8 cellular contexts compared by ENCODE assay signal in genomic region chr15:83066761-83067637, GRCh38. TPM values are rescaled to one million over a fixed set of nuclear protein-coding genes. Genes with fewer than 3 reads are reported as not detected.
DNase-seq lines count a peak whose midpoint lies in the region; ATAC-seq and TF ChIP-seq lines count a peak whose summit lies in the region.

TSS of gene BTBD1 (minus strand) at chr15:83067252. CDS start at chr15:83067151, 101 bp downstream.

- peaks cover 36% of the 10 kb centered on the region for H3K36me3 ChIP-seq in RWPE2 (ENCODE audit: low read depth)

- H3K9me3 ChIP-seq in RWPE2 (ENCODE audit: severe bottlenecking): no peaks in the 10 kb centered on the region

- intact Hi-C loops in activated T-helper 2 cell treated with anti-CD3 and anti-CD28 coated beads, Interferon-gamma antibody, Interleukin-2, Interleukin-4, amounts not matched to agents 10 μg/mL and 5 μg/mL and 100 μg/mL, durations not matched to agents 14 hours and 24 hours and 36 hours (cut with micrococcal nuclease): loop anchor here (1.0 to 10.0 kb wide), 5 partner anchors 40 to 260 kb away; partner anchors contain the start of genes C15orf40, FSD2, HDGFL3 and TM6SF1

- H3K27ac Mint-ChIP-seq in activated T-helper 2 cell treated with anti-CD3 and anti-CD28 coated beads, Interferon-gamma antibody, Interleukin-2, Interleukin-4, amounts not matched to agents 10 μg/mL and 5 μg/mL and 100 μg/mL, durations not matched to agents 14 hours and 24 hours and 36 hours: peak within 1 kb of the TSS; percentile 72
- H3K27ac Mint-ChIP-seq in nephron: peak within 1 kb of the TSS; percentile 90 to 94 (median 92)

- H3K4me3 Mint-ChIP-seq in activated T-helper 2 cell treated with anti-CD3 and anti-CD28 coated beads, Interferon-gamma antibody, Interleukin-2, Interleukin-4, amounts not matched to agents 10 μg/mL and 5 μg/mL and 100 μg/mL, durations not matched to agents 14 hours and 24 hours and 36 hours (ENCODE audit: low read depth): peak within 1 kb of the TSS; percentile 81
- H3K4me3 Mint-ChIP-seq in nephron: peak within 1 kb of the TSS in 2 of 3 experiments; percentile 83 to 88

- DNase-seq in Daoy (ENCODE audit: low read depth): peak; percentile 97
- DNase-seq in KG1 (lab: John Stamatoyannopoulos, UW): peak; percentile 76
- peak; percentile 100 for DNase-seq in RWPE2 (ENCODE audit: low spot score)
- peak; percentile 80 for DNase-seq in activated T-helper 2 cell treated with anti-CD3 and anti-CD28 coated beads, Interferon-gamma antibody, Interleukin-2, Interleukin-4, amounts not matched to agents 10 μg/mL and 5 μg/mL and 100 μg/mL, durations not matched to agents 14 hours and 24 hours and 36 hours (ENCODE audit: low spot score)
- DNase-seq in fibroblast of peridontal ligament (ENCODE audit: extremely low read depth): peak; percentile 94
- peak; percentile 94 for DNase-seq in stimulated activated naive CD8-positive, alpha-beta T cell treated with anti-CD3 and anti-CD28 coated beads, Interleukin-15, Interleukin-2, amounts not matched to agents 100 U/mL and 50 U/mL, for 24 hours

- H3K4me1 ChIP-seq in RWPE2 (ENCODE audit: insufficient read depth, poor library complexity, severe bottlenecking): peaks cover 14% of the 10 kb centered on the region

- H3K27me3 ChIP-seq in RWPE2 (ENCODE audit: insufficient read depth, poor library complexity, severe bottlenecking): no peaks in the 10 kb centered on the region

- peak within 1 kb of the TSS; percentile 73 for H3K27ac ChIP-seq in RWPE2 (ENCODE audit: poor library complexity, severe bottlenecking)

- H3K27me3 Mint-ChIP-seq in activated T-helper 2 cell treated with anti-CD3 and anti-CD28 coated beads, Interferon-gamma antibody, Interleukin-2, Interleukin-4, amounts not matched to agents 10 μg/mL and 5 μg/mL and 100 μg/mL, durations not matched to agents 14 hours and 24 hours and 36 hours (ENCODE audit: low read depth): no peaks in the 10 kb centered on the region
- H3K27me3 Mint-ChIP-seq in nephron (ENCODE audit: low read depth): no peaks in the 10 kb centered on the region

- ATAC-seq in GM21737 (IDR thresholded peaks at IDR 0.05; ENCODE audit: unreplicated experiment): peak; percentile 89
- ATAC-seq in RWPE2 (ENCODE audit: low read depth): peak; percentile 94
- ATAC-seq in stimulated activated naive CD8-positive, alpha-beta T cell treated with anti-CD3 and anti-CD28 coated beads, Interleukin-15, Interleukin-2, amounts not matched to agents 100 U/mL and 50 U/mL, for 24 hours: peak; percentile 99

- H3K4me1 Mint-ChIP-seq in activated T-helper 2 cell treated with anti-CD3 and anti-CD28 coated beads, Interferon-gamma antibody, Interleukin-2, Interleukin-4, amounts not matched to agents 10 μg/mL and 5 μg/mL and 100 μg/mL, durations not matched to agents 14 hours and 24 hours and 36 hours (ENCODE audit: low read depth): peaks cover 20% of the 10 kb centered on the region
- H3K4me1 Mint-ChIP-seq in nephron: peaks cover 8% of the 10 kb centered on the region

- peaks cover 6% of the 10 kb centered on the region for H3K9me3 Mint-ChIP-seq in activated T-helper 2 cell treated with anti-CD3 and anti-CD28 coated beads, Interferon-gamma antibody, Interleukin-2, Interleukin-4, amounts not matched to agents 10 μg/mL and 5 μg/mL and 100 μg/mL, durations not matched to agents 14 hours and 24 hours and 36 hours
- H3K9me3 Mint-ChIP-seq in nephron: no peaks in the 10 kb centered on the region

- TF ChIP-seq CTCF in RWPE2 (IDR thresholded peaks at IDR 0.05; ENCODE audit: poor library complexity, severe bottlenecking) (peak; percentile 33), nephron (IDR thresholded peaks at IDR 0.05; ENCODE audit: unreplicated experiment in 3 of 3) (no peak)

- peak within 1 kb of the TSS; percentile 81 for H3K4me3 ChIP-seq in RWPE2 (ENCODE audit: severe bottlenecking)

- peaks cover 24% of the 10 kb centered on the region for H3K36me3 Mint-ChIP-seq in activated T-helper 2 cell treated with anti-CD3 and anti-CD28 coated beads, Interferon-gamma antibody, Interleukin-2, Interleukin-4, amounts not matched to agents 10 μg/mL and 5 μg/mL and 100 μg/mL, durations not matched to agents 14 hours and 24 hours and 36 hours (ENCODE audit: low read depth)
- H3K36me3 Mint-ChIP-seq in nephron (ENCODE audit: low read depth): peaks cover 5% of the 10 kb centered on the region

RNA-seq across cellular contexts. Expression of gene BTBD1, which starts in this region (rescaled TPM):
- 91.9 and 102 TPM in 2 replicates for total RNA-seq in Daoy (2014; rRNA removed; shearing (Covaris generic))
- total RNA-seq in activated T-helper 2 cell treated with anti-CD3 and anti-CD28 coated beads, Interferon-gamma antibody, Interleukin-2, Interleukin-4, amounts not matched to agents 10 μg/mL and 5 μg/mL and 100 μg/mL, durations not matched to agents 14 hours and 24 hours and 36 hours: 56.8 and 59.5 TPM in 2 replicates

Comparison
In these comparisons a context has a peak if more than half of its experiments do, and no peak if none do; other contexts are left out.
1. Peak in every context shown above with its lines: DNase-seq, ATAC-seq, H3K4me3 ChIP-seq and H3K27ac ChIP-seq.